9 cellular contexts compared by ENCODE assay signal in the genomic region with DNA sequence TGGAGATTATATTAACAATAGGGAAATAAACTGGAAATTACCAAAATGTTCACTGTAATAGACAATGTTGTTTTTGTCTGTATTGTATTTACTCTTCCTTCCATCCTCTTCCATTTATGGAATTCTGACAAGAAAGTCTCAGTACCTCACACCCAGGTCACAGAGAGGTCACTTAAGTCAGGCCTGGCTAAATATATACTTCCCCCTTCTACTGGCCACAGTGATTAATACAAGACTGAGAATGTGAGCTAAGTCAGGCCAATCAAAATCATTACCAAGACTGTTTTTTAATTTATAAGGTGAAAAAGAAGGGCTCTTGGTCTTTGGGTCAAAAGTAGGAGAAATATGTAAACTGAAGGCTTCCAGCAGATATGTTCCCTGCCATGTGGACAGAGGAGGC.
DNase-seq lines count a peak whose midpoint lies in the region; ATAC-seq, FAIRE-seq and TF ChIP-seq lines count a peak whose summit lies in the region.
"Had no signal": no experiment of that assay in that cellular context is flagged by ENCODE, and none has a peak within 500 bp of the region (broad histone marks: within the 10 kb centered on the region; RNA-seq: fewer than 3 reads in every experiment).

No MANE protein-coding gene starts in this region.

- H3K27ac ChIP-seq in DOHH2 (ENCODE audit: low read depth, low read length) (no peak overlapping the region), endothelial cell of umbilical vein (ENCODE audit: insufficient read depth, low read depth, low read length) (no peak overlapping the region)

- TF ChIP-seq CTCF in DOHH2 (IDR thresholded peaks at IDR 0.05; ENCODE audit: low read depth, low read length, poor library complexity, severe bottlenecking) (no peak), endothelial cell of umbilical vein (IDR thresholded peaks at IDR 0.05; ENCODE audit: extremely low read depth in 1 of 2, insufficient read depth in 1 of 2, low read depth in 1 of 2, low read length in 2 of 2) (no peak)

- FAIRE-seq in endothelial cell of umbilical vein (lab: Jason Lieb, UNC): no peak

- H3K4me1 Mint-ChIP-seq in naive thymus-derived CD8-positive, alpha-beta T cell: peaks cover 21 to 58% (median 56%) of the 10 kb centered on the region in 4 donors

- POLR2A ChIA-PET in endothelial cell of umbilical vein (lab: Charles Lee): interaction anchor here (0.8 kb wide), 1 partner anchor 11 kb away, joined by 3 read pairs; no protein-coding TSS in a partner anchor
- POLR2A ChIA-PET in naive thymus-derived CD8-positive, alpha-beta T cell (lab: Charles Lee): no interaction called here

- no peak overlapping the region for H3K9ac ChIP-seq in endothelial cell of umbilical vein (replicated peaks; ENCODE audit: extremely low read depth, insufficient read depth, low read length)

- H3K4me3 ChIP-seq in DOHH2 (ENCODE audit: low read length): no peak overlapping the region
- no peak overlapping the region for H3K4me3 ChIP-seq in endothelial cell of umbilical vein (replicated peaks in 1 of 3; ENCODE audit: insufficient read depth in 1 of 3, low read depth in 1 of 3, low read length in 3 of 3)

- H3K4me2 ChIP-seq in DOHH2 (ENCODE audit: low read length) (0 out of 2 replicates have a peak overlapping the region, but pooled peaks have one; percentile 1), endothelial cell of umbilical vein (ENCODE audit: insufficient read depth, low read length) (no peak overlapping the region)

- TF ChIP-seq POLR2A in endothelial cell of umbilical vein (IDR thresholded peaks at IDR 0.05; ENCODE audit: low read depth, low read length): no peak

- H4K20me1 ChIP-seq in DOHH2 (ENCODE audit: control insufficient read depth, insufficient read depth, low read depth, low read length) (no peaks in the 10 kb centered on the region), endothelial cell of umbilical vein (replicated peaks; ENCODE audit: control insufficient read depth, extremely low read depth, insufficient read depth, low read length) (peaks cover 3% of the 10 kb centered on the region)

- H3K27me3 Mint-ChIP-seq in naive thymus-derived CD8-positive, alpha-beta T cell: no peaks in the 10 kb centered on the region

- peak overlapping the region in 1 of 10 donors; percentile 20 for H3K4me3 Mint-ChIP-seq in naive thymus-derived CD8-positive, alpha-beta T cell
- H3K4me3 Mint-ChIP-seq: CD14-positive monocyte had no signal

- no peaks in the 10 kb centered on the region for H3K27me3 ChIP-seq in DOHH2 (ENCODE audit: control insufficient read depth, low read length)
- H3K27me3 ChIP-seq in endothelial cell of umbilical vein (ENCODE audit: control insufficient read depth in 2 of 2, insufficient read depth in 2 of 2, low read length in 2 of 2): no peaks in the 10 kb centered on the region

- H3K9me2 ChIP-seq in DOHH2 (replicated peaks; ENCODE audit: control insufficient read depth, low read length): no peaks in the 10 kb centered on the region

- peak; percentile 39 for DNase-seq in endothelial cell of umbilical vein (ENCODE audit: low read depth, low spot score)
- no peak for DNase-seq in activated CD8-positive, alpha-beta memory T cell treated with anti-CD3 and anti-CD28 coated beads, Interleukin-2, amount 50 U/mL, for 4 hours
- no peak for DNase-seq in NK-92 treated with Interleukin-12 subunit alpha and Interleukin-12 subunit beta, amount 100 ng/mL, for 24 hours (lab: John Stamatoyannopoulos, UW)
- DNase-seq in naive thymus-derived CD8-positive, alpha-beta T cell: no peak

- intact Hi-C loops in endothelial cell of umbilical vein (cut with micrococcal nuclease): no loop called here

- BruUV-seq in endothelial cell of umbilical vein (replicated peaks; lab: Mats Ljungman, UMichigan): no TSS peak

- H3K36me3 Mint-ChIP-seq in naive thymus-derived CD8-positive, alpha-beta T cell: peaks cover 0 to 11% (median 5%) of the 10 kb centered on the region in 3 donors
- H3K36me3 Mint-ChIP-seq: CD14-positive monocyte had no signal

- H2AFZ ChIP-seq in endothelial cell of umbilical vein (ENCODE audit: low read depth, low read length): no peak overlapping the region

- CTCF ChIA-PET in endothelial cell of umbilical vein (lab: Charles Lee): interaction anchor here (0.7 to 1.6 kb wide), 7 partner anchors 8 to 652 kb away, joined by 3 to 23 read pairs (median 4); no protein-coding TSS in a partner anchor

- H3K27ac Mint-ChIP-seq in naive thymus-derived CD8-positive, alpha-beta T cell: peak overlapping the region in 1 of 10 donors; percentile 36

- H3K4me1 ChIP-seq in DOHH2 (ENCODE audit: control insufficient read depth, low read length) (peaks cover 18% of the 10 kb centered on the region), endothelial cell of umbilical vein (ENCODE audit: control insufficient read depth, extremely low read depth, insufficient read depth, low read length) (peaks cover 11% of the 10 kb centered on the region)

- H3K9me3 ChIP-seq in DOHH2 (ENCODE audit: control insufficient read depth, insufficient read depth, low read length) (peaks cover 3% of the 10 kb centered on the region; the same call in 1 of the 2 replicates), endothelial cell of umbilical vein (replicated peaks; ENCODE audit: control insufficient read depth, insufficient read depth, low read length) (no peaks in the 10 kb centered on the region)

- H3K9me3 Mint-ChIP-seq in naive thymus-derived CD8-positive, alpha-beta T cell: peaks cover 0 to 3% (median 0%) of the 10 kb centered on the region in 9 donors

- ATAC-seq in GM19463 (IDR thresholded peaks at IDR 0.05; ENCODE audit: unreplicated experiment) (peak; percentile 80), HG03196 (IDR thresholded peaks at IDR 0.05; ENCODE audit: unreplicated experiment) (peak; percentile 80), GM18873 (IDR thresholded peaks at IDR 0.05; ENCODE audit: low FRiP score, unreplicated experiment) (no peak)
- ATAC-seq in naive thymus-derived CD8-positive, alpha-beta T cell: no peak

- H3K79me2 ChIP-seq in DOHH2 (ENCODE audit: control insufficient read depth, low read length): peaks cover 74% of the 10 kb centered on the region
- peaks cover 9% of the 10 kb centered on the region for H3K79me2 ChIP-seq in endothelial cell of umbilical vein (ENCODE audit: control insufficient read depth, insufficient read depth, low read length)

- dilution Hi-C loops in endothelial cell of umbilical vein (cut with MboI; ENCODE audit: extremely low pct_ligation_motif_present, low sequenced_read_pairs): no loop called here

- H3K36me3 ChIP-seq in DOHH2 (ENCODE audit: control insufficient read depth, low read length) (no peaks in the 10 kb centered on the region), endothelial cell of umbilical vein (ENCODE audit: control insufficient read depth in 2 of 2, extremely low read depth in 1 of 2, insufficient read depth in 2 of 2, low read length in 2 of 2) (no peaks in the 10 kb centered on the region)

- no peaks in the 10 kb centered on the region for H3K9me1 ChIP-seq in endothelial cell of umbilical vein (replicated peaks; ENCODE audit: control insufficient read depth, extremely low read depth, insufficient read depth, low read length)

- H3F3A ChIP-seq in DOHH2 (ENCODE audit: control insufficient read depth, insufficient read depth): no peaks in the 10 kb centered on the region

TF ChIP-seq in endothelial cell of umbilical vein, 7 proteins besides CTCF, POLR2A, EP300 and RAD21:
- TF ChIP-seq EZH2 (IDR thresholded peaks at IDR 0.05; ENCODE audit: borderline replicate concordance, low read depth, low read length, severe bottlenecking): no peak
- no peak for TF ChIP-seq MYC (IDR thresholded peaks at IDR 0.05; ENCODE audit: low read depth, low read length)
- no peak for TF ChIP-seq FOS (IDR thresholded peaks at IDR 0.05; ENCODE audit: borderline replicate concordance, insufficient read depth, low read length)
- no peak for TF ChIP-seq POLR2AphosphoS5 (IDR thresholded peaks at IDR 0.05; ENCODE audit: insufficient read depth, low read depth, low read length)
- no peak for TF ChIP-seq GATA2 (IDR thresholded peaks at IDR 0.05; ENCODE audit: insufficient read depth, insufficient read length, low read depth, low read length)
- TF ChIP-seq, protein P1, sequence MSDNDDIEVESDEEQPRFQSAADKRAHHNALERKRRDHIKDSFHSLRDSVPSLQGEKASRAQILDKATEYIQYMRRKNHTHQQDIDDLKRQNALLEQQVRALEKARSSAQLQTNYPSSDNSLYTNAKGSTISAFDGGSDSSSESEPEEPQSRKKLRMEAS (IDR thresholded peaks at IDR 0.05; ENCODE audit: insufficient read depth, insufficient read length): no peak
- TF ChIP-seq JUN (IDR thresholded peaks at IDR 0.05; ENCODE audit: borderline replicate concordance, insufficient read depth, insufficient read length, low read depth): no peak

Comparison
In these comparisons a context has a peak if more than half of its experiments do, and no peak if none do; other contexts are left out.
1. ATAC-seq: peak in GM19463 (single experiment) and HG03196 (single experiment); none in GM18873 (single experiment) and naive thymus-derived CD8-positive, alpha-beta T cell (0 of 2).